Comparison of ENCODE assay signal across 22 cellular contexts in the genomic region with DNA sequence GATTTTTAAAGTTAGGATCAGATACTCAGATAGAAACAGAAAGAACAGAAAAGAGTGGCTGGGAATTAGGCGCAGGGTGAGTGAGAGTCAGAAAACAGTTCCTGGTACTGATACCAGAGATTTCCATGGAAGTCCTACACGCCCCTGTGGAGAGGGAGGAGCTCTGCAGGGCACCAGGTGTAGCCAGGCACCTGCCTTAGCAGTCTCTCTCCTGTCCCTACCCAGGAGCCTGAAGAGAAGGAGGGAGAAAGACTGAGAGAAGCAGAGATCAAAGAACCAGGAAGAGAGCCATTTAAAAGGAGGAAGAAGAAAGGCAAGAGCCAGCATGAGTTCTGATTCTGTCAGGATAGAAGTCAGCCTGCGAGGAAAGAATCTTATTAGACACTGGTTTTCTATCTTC.
"Had no signal": no experiment of that assay in that cellular context is flagged by ENCODE, and none has a peak within 500 bp of the region (broad histone marks: within the 10 kb centered on the region; RNA-seq: fewer than 3 reads in every experiment).

No MANE protein-coding gene starts in this region.

- H3K27ac ChIP-seq: esophagus muscularis mucosa, foreskin keratinocyte, heart left ventricle, ovary, right lobe of liver, uterus had no signal

- ATAC-seq: activated naive CD8-positive, alpha-beta T cell treated with anti-CD3 and anti-CD28 coated beads, Interleukin-2, amount 50 U/mL, for 24 hours; foreskin keratinocyte; heart left ventricle; left cardiac atrium; naive thymus-derived CD4-positive, alpha-beta T cell; right lobe of liver; stimulated activated effector memory CD8-positive, alpha-beta T cell treated with anti-CD3 and anti-CD28 coated beads, Interleukin-12 subunit alpha, Interleukin-12 subunit beta, amount 100 ng/mL, for 72 hours had no signal

- H3K4me1 ChIP-seq: esophagus muscularis mucosa, foreskin keratinocyte, heart left ventricle, right lobe of liver, uterus had no signal

- DNase-seq: activated CD4-positive, alpha-beta memory T cell treated with anti-CD3 and anti-CD28 coated beads, Interleukin-2, amount 10 ng/mL, durations not matched to agents 7 days and 5 days; activated CD4-positive, alpha-beta T cell treated with anti-CD3 and anti-CD28 coated beads for 1 hour; activated CD4-positive, alpha-beta T cell treated with anti-CD3 and anti-CD28 coated beads, Interleukin-2, amount 10 ng/mL, durations not matched to agents 7 days and 5 days; activated CD8-positive, alpha-beta memory T cell treated with anti-CD3 and anti-CD28 coated beads, Interleukin-2, amount 50 U/mL, for 48 hours; activated gamma-delta T cell; activated naive CD4-positive, alpha-beta T cell treated with anti-CD3 and anti-CD28 coated beads, Interleukin-2, amount 50 U/mL, for 16 hours; activated naive CD8-positive, alpha-beta T cell treated with anti-CD3 and anti-CD28 coated beads, Interleukin-2, amount 50 U/mL, for 24 hours; activated T-cell treated with anti-CD3 and anti-CD28 coated beads, Interleukin-2, amount 50 U/mL, for 24 hours; amygdala; caudate nucleus; foreskin keratinocyte; heart left ventricle; left cardiac atrium; mammary epithelial cell; naive thymus-derived CD4-positive, alpha-beta T cell; ovary; right lobe of liver; stimulated activated CD4-positive, alpha-beta T cell treated with anti-CD3 and anti-CD28 coated beads, Interleukin-4, amount 100 ng/mL, for 24 hours; T1000; uterus had no signal

- H3K9me3 ChIP-seq: esophagus muscularis mucosa, heart left ventricle, ovary, right lobe of liver, uterus had no signal

- H3K27me3 ChIP-seq: esophagus muscularis mucosa, foreskin keratinocyte, ovary, right lobe of liver, uterus had no signal

- H3K36me3 ChIP-seq: esophagus muscularis mucosa, heart left ventricle, ovary, right lobe of liver, uterus had no signal

- H3K4me3 ChIP-seq: esophagus muscularis mucosa, heart left ventricle, ovary, right lobe of liver, uterus had no signal
